ENCODE assay signal across 7 cellular contexts in genomic region chr14:103527408-103528157, GRCh38. TPM values are rescaled to one million over a fixed set of nuclear protein-coding genes. Genes with fewer than 3 reads are reported as not detected.
DNase-seq lines count a peak whose midpoint lies in the region; ATAC-seq and TF ChIP-seq lines count a peak whose summit lies in the region.

No MANE protein-coding gene starts in this region.

- peak overlapping the region; percentile 97 for H3K9ac ChIP-seq in OCI-LY3 (ENCODE audit: low read length)

- TF ChIP-seq POLR2A in sigmoid colon (IDR thresholded peaks at IDR 0.05): no peak

- ATAC-seq in GM21723 (IDR thresholded peaks at IDR 0.05; ENCODE audit: unreplicated experiment): peak; percentile 41

- peak overlapping the region; percentile 100 for H3K4me2 ChIP-seq in OCI-LY3 (ENCODE audit: low read length)

- peaks cover 3% of the 10 kb centered on the region; the same call in 1 of the 2 replicates for H4K20me1 ChIP-seq in OCI-LY3 (ENCODE audit: insufficient read depth, low read length)

- H3K27ac ChIP-seq in OCI-LY3 (ENCODE audit: low read length) (peak overlapping the region; percentile 98), sigmoid colon (peak overlapping the region; percentile 90 to 98 (median 93))

- in situ Hi-C loops in GM13976 (cut with MboI; ENCODE audit: low sequenced_read_pairs, unreplicated experiment): no loop called here

- H2AFZ ChIP-seq in OCI-LY3 (ENCODE audit: low read depth, low read length): no peak overlapping the region

- no peak for TF ChIP-seq EP300 in sigmoid colon (IDR thresholded peaks at IDR 0.05)

- H3K4me1 ChIP-seq in OCI-LY3 (ENCODE audit: low read length): peaks cover 61% of the 10 kb centered on the region
- H3K4me1 ChIP-seq in sigmoid colon: peaks cover 0 to 88% (median 80%) of the 10 kb centered on the region in 4 donors

- H3K27me3 ChIP-seq in OCI-LY3 (ENCODE audit: low read depth, low read length) (no peaks in the 10 kb centered on the region), sigmoid colon (no peaks in the 10 kb centered on the region)

- DNase-seq in GM13976 (ENCODE audit: low spot score): peak; percentile 82
- DNase-seq in epithelial cell of esophagus (ENCODE audit: low read depth): peak; percentile 70
- no peak for DNase-seq in sigmoid colon
- DNase-seq in posterior vena cava (ENCODE audit: low spot score): no peak
- no peak for DNase-seq in DMS79 treated with DMSO at 0.1 percent for 48 hours (lab: John Stamatoyannopoulos, UW)

- TF ChIP-seq CTCF in GM13976 (IDR thresholded peaks at IDR 0.05; ENCODE audit: borderline replicate concordance, control extremely low read depth, extremely low read depth, insufficient read depth, missing control alignments): no peak
- no peak for TF ChIP-seq CTCF in OCI-LY3 (IDR thresholded peaks at IDR 0.05; ENCODE audit: low read depth, low read length)
- no peak for TF ChIP-seq CTCF in epithelial cell of esophagus (IDR thresholded peaks at IDR 0.05; ENCODE audit: insufficient read depth, low read depth, low read length, missing control alignments)
- TF ChIP-seq CTCF in sigmoid colon (IDR thresholded peaks at IDR 0.05): no peak

- intact Hi-C loops in sigmoid colon (cut with DNase I) (no loop called here), posterior vena cava (cut with DNase I) (loop anchor here in 1 of 2 donors (5.0 kb wide), 1 partner anchor 1785 kb away; no protein-coding TSS in a partner anchor)

- H3K9me3 ChIP-seq in OCI-LY3 (ENCODE audit: insufficient read depth, low read length) (no peaks in the 10 kb centered on the region), sigmoid colon (no peaks in the 10 kb centered on the region)

- H3K4me3 ChIP-seq in OCI-LY3 (ENCODE audit: low read length): peak overlapping the region; percentile 95
- peak overlapping the region; percentile 77 for H3K4me3 ChIP-seq in epithelial cell of esophagus (ENCODE audit: low read length)
- no peak overlapping the region for H3K4me3 ChIP-seq in sigmoid colon

- peaks cover 66% of the 10 kb centered on the region for H3K79me2 ChIP-seq in OCI-LY3 (ENCODE audit: low read length)

- H3K36me3 ChIP-seq in OCI-LY3 (replicated peaks; ENCODE audit: low read depth, low read length): peaks cover 48% of the 10 kb centered on the region
- H3K36me3 ChIP-seq in sigmoid colon: peaks cover 0 to 9% (median 3%) of the 10 kb centered on the region in 4 donors

- 67 to 73% methylated on average over 14 of the region's 14 CpGs for WGBS in sigmoid colon, 2 donors

RNA-seq across cellular contexts. Expression of gene TRMT61A, which starts 1.4 kb away (rescaled TPM):
- 10 to 100 TPM; 20.2 to 27.2 (median 22.7) TPM for total RNA-seq in sigmoid colon
- polyA plus RNA-seq in sigmoid colon: 10 to 100 TPM in 1 of 3 donors, 1 to 10 TPM in 2; 4.2 to 18.1 (median 8.4) TPM
- total RNA-seq in posterior vena cava: 10 to 100 TPM; 16.2 to 18.0 TPM

RNA-seq across cellular contexts. Expression of gene CKB, which starts 5.0 kb away (rescaled TPM):
- total RNA-seq in sigmoid colon: 1,000 to 10,000 TPM; 1,303 to 1,696 (median 1,494) TPM
- polyA plus RNA-seq in sigmoid colon: 1,000 to 10,000 TPM in 2 of 3 donors, 100 to 1,000 TPM in 1; 905 to 2,176 (median 1,086) TPM
- 100 to 1,000 TPM; 354 to 709 TPM for total RNA-seq in posterior vena cava

RNA-seq across cellular contexts. Expression of gene BAG5, which starts 34.9 kb away (rescaled TPM):
- total RNA-seq in sigmoid colon: 10 to 100 TPM; 18.6 to 27.1 (median 24.9) TPM
- 10 to 100 TPM; 13.2 to 15.6 (median 14.6) TPM for polyA plus RNA-seq in sigmoid colon
- total RNA-seq in posterior vena cava: 10 to 100 TPM; 29.0 to 30.4 TPM

RNA-seq across cellular contexts. Expression of gene COA8, which starts 35.2 kb away (rescaled TPM):
- 10 to 100 TPM; 35.7 to 39.0 (median 37.5) TPM for total RNA-seq in sigmoid colon
- polyA plus RNA-seq in sigmoid colon: 10 to 100 TPM; 33.9 to 67.3 (median 65.7) TPM
- total RNA-seq in posterior vena cava: 10 to 100 TPM; 33.9 to 40.3 TPM

Comparison
In these comparisons a context has a peak if more than half of its experiments do, and no peak if none do; other contexts are left out.
1. DNase-seq: peak in GM13976 (single experiment) and epithelial cell of esophagus (single experiment); none in sigmoid colon (single experiment), posterior vena cava (single experiment) and DMS79 treated with DMSO at 0.1 percent for 48 hours (single experiment).
2. H3K4me3 ChIP-seq: peak in OCI-LY3 (single experiment) and epithelial cell of esophagus (single experiment); none in sigmoid colon (0 of 4).